1 cellular context compared by ENCODE assay signal in the genomic region with DNA sequence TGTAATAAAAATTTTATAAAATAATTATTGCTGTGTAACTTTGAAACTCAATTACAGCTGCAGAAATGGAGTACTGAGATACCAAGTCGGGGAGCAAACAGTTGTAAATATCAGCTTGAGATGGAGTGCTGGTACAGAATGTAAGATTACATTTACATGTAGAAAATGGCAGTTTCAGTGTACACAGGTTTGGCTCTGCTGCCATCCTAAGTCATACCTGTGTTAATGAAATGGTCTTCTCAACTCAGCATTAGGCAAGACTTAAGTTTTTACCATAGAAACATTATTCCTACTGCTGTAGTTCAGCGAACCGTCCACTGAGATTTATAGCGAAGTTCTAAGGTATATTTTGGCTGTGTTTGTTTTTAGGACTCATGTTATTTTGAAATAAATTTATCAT.
TF ChIP-seq lines count a peak whose summit lies in the region.

No MANE protein-coding gene starts in this region.

TF ChIP-seq in HCT116, 20 proteins besides CTCF, POLR2A, EP300 and RAD21 (continued from another document):
- TF ChIP-seq CBX3 (IDR thresholded peaks at IDR 0.05; ENCODE audit: low read depth) (no peak), TCF7L2 (IDR thresholded peaks at IDR 0.05; ENCODE audit: borderline replicate concordance, extremely low read depth, insufficient read depth, insufficient read length) (no peak), ZFX (IDR thresholded peaks at IDR 0.05) (no peak), EGR1 (IDR thresholded peaks at IDR 0.05; ENCODE audit: low read depth) (no peak)
